14 cellular contexts compared by ENCODE assay signal in the genomic region with DNA sequence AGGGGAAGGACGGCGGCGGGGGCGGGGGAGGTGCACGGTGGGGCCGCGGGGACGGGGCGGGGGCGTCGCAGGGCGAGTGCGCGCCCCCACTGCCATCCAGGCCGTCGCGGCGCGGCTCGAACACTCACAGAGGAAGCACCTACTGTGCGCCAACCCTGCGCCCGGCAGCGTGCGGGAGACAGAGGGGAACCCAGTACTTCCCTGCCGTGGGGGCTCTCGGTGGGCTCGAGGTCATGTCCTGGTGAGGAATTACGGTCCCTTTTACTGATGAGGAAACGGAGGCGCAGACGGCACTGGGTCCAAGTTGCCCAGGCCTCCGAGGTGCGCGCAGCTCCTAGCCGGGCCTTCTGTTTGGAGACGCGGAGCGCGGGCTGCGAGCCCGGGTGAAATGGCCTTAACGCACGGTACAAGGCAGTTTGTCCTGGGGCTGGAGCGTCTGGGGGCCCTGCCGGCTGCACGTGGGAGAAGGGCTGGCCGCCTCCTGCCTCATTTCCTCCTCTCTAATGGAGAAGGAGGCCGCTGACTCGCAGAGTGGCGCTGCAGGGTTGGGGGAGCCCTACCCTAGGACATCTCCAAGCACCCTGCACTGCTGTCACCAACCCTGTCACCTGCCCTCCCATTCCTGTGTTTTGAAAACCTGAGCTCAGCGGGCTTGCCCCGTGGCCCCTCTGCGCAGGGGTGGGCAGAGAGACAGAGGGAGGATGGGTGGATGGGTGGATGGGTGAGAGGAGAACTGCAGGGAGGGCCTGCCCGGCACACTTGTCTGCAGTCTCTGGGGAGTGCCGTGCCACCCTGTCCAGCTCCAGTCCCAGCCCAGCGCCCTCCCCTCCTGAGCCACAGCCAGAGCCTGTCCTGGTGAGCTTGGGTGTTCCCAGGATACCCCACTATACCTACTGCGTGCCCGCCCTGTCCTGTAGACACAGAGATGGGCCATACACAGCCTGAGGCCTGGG.
DNase-seq lines count a peak whose midpoint lies in the region; ATAC-seq and TF ChIP-seq lines count a peak whose summit lies in the region.
"Had no signal": no experiment of that assay in that cellular context is flagged by ENCODE, and none has a peak within 500 bp of the region (broad histone marks: within the 10 kb centered on the region; RNA-seq: fewer than 3 reads in every experiment).

No MANE protein-coding gene starts in this region.

- WGBS in urinary bladder = 11% methylated on average over 59 of the region's 59 CpGs
- WGBS in transverse colon (ENCODE audit: low coverage in 1 of 2), 2 donors = 19% methylated on average over 38 of the region's 59 CpGs; no CpG with 5 or more reads in 1 of the 2 donors

- H3K4me1 ChIP-seq in lower lobe of right lung (no peaks in the 10 kb centered on the region), urinary bladder (ENCODE audit: insufficient read depth) (peaks cover 2% of the 10 kb centered on the region), transverse colon (no peaks in the 10 kb centered on the region)

- no peaks in the 10 kb centered on the region for H3K36me3 Mint-ChIP-seq in chondrocyte (ENCODE audit: low read depth)

- in situ Hi-C loops in transverse colon (cut with MboI; ENCODE audit: low pct_ligation_motif_present in 1 of 4, low pct_unique_long_range_greater_than_20kb in 1 of 4, low sequenced_read_pairs in 3 of 4) = no loop called here

- TF ChIP-seq EP300 in transverse colon (IDR thresholded peaks at IDR 0.05; ENCODE audit: low read depth) = no peak

- TF ChIP-seq CTCF in chondrocyte (IDR thresholded peaks at IDR 0.05) = no peak
- no peak for TF ChIP-seq CTCF in lower lobe of right lung (IDR thresholded peaks at IDR 0.05)
- no peak for TF ChIP-seq CTCF in transverse colon (IDR thresholded peaks at IDR 0.05)

- peaks cover 74% of the 10 kb centered on the region for H3K27me3 ChIP-seq in lower lobe of right lung (ENCODE audit: low read depth)
- peaks cover 70% of the 10 kb centered on the region for H3K27me3 ChIP-seq in transverse colon

- peaks cover 12% of the 10 kb centered on the region for H3K4me1 Mint-ChIP-seq in stimulated activated naive CD8-positive, alpha-beta T cell treated with anti-CD3 and anti-CD28 coated beads, Interleukin-15, amount 100 ng/mL, for 72 hours
- peaks cover 5% of the 10 kb centered on the region for H3K4me1 Mint-ChIP-seq in chondrocyte (ENCODE audit: low read depth)

- DNase-seq in stimulated activated naive CD8-positive, alpha-beta T cell treated with anti-CD3 and anti-CD28 coated beads, Interleukin-15, amount 100 ng/mL, for 72 hours = no peak
- DNase-seq in stimulated activated naive CD8-positive, alpha-beta T cell treated with anti-CD3 and anti-CD28 coated beads, Interleukin-15, Interleukin-2, amounts not matched to agents 100 U/mL and 50 U/mL, for 24 hours = no peak
- DNase-seq in chondrocyte (ENCODE audit: low spot score) (peak; percentile 80), lower lobe of right lung (peak; percentile 14), transverse colon (no peak)
- DNase-seq: dermis blood vessel endothelial cell; NCI-H226; NK-92 treated with Interleukin-12 subunit alpha and Interleukin-12 subunit beta, amount 100 ng/mL, for 24 hours had no signal

- intact Hi-C loops in lower lobe of right lung (cut with DNase I) = no loop called here
- intact Hi-C loops in transverse colon (cut with DNase I; ENCODE audit: low total_unique reads) = no loop called here

- ATAC-seq in stimulated activated naive CD8-positive, alpha-beta T cell treated with anti-CD3 and anti-CD28 coated beads, Interleukin-15, amount 100 ng/mL, for 72 hours = peak; percentile 22
- no peak for ATAC-seq in stimulated activated naive CD8-positive, alpha-beta T cell treated with anti-CD3 and anti-CD28 coated beads, Interleukin-15, Interleukin-2, amounts not matched to agents 100 U/mL and 50 U/mL, for 24 hours
- ATAC-seq in lower lobe of right lung (no peak), HG03025 (IDR thresholded peaks at IDR 0.05; ENCODE audit: low FRiP score, unreplicated experiment) (no peak), HG02852 (IDR thresholded peaks at IDR 0.05; ENCODE audit: unreplicated experiment) (no peak)
- ATAC-seq: heart left ventricle had no signal

- no peak for TF ChIP-seq POLR2A in transverse colon (IDR thresholded peaks at IDR 0.05)

- H3K27ac Mint-ChIP-seq in stimulated activated naive CD8-positive, alpha-beta T cell treated with anti-CD3 and anti-CD28 coated beads, Interleukin-15, amount 100 ng/mL, for 72 hours = no peak overlapping the region
- no peak overlapping the region for H3K27ac Mint-ChIP-seq in chondrocyte (ENCODE audit: unreplicated experiment)
- H3K27ac Mint-ChIP-seq: naive thymus-derived CD8-positive, alpha-beta T cell had no signal

- H3K9me3 ChIP-seq in lower lobe of right lung = no peaks in the 10 kb centered on the region
- H3K9me3 ChIP-seq in transverse colon = no peaks in the 10 kb centered on the region

- H3K4me3 ChIP-seq in lower lobe of right lung = no peak overlapping the region
- H3K4me3 ChIP-seq in urinary bladder (ENCODE audit: low read depth, low read length) = peak overlapping the region; percentile 8
- H3K4me3 ChIP-seq in transverse colon = no peak overlapping the region

- H3K4me3 Mint-ChIP-seq in stimulated activated naive CD8-positive, alpha-beta T cell treated with anti-CD3 and anti-CD28 coated beads, Interleukin-15, amount 100 ng/mL, for 72 hours = peak overlapping the region; percentile 13 to 62
- H3K4me3 Mint-ChIP-seq in chondrocyte (ENCODE audit: unreplicated experiment) = no peak overlapping the region
- H3K4me3 Mint-ChIP-seq: activated CD4-positive, alpha-beta T cell treated with anti-CD3 and anti-CD28 coated beads, Interleukin-2, amount 10 ng/mL, durations not matched to agents 7 days and 5 days had no signal

- no peaks in the 10 kb centered on the region for H3K9me3 Mint-ChIP-seq in stimulated activated naive CD8-positive, alpha-beta T cell treated with anti-CD3 and anti-CD28 coated beads, Interleukin-15, amount 100 ng/mL, for 72 hours
- peaks cover 5% of the 10 kb centered on the region for H3K9me3 Mint-ChIP-seq in chondrocyte (ENCODE audit: low read depth)
- H3K9me3 Mint-ChIP-seq: activated CD4-positive, alpha-beta T cell treated with anti-CD3 and anti-CD28 coated beads, Interleukin-2, amount 10 ng/mL, durations not matched to agents 7 days and 5 days had no signal

- H3K36me3 ChIP-seq in lower lobe of right lung = no peaks in the 10 kb centered on the region
- H3K36me3 ChIP-seq in urinary bladder (ENCODE audit: insufficient read depth) = no peaks in the 10 kb centered on the region
- H3K36me3 ChIP-seq in transverse colon = no peaks in the 10 kb centered on the region
- H3K36me3 ChIP-seq: heart left ventricle had no signal

- peaks cover 70% of the 10 kb centered on the region for H3K27me3 Mint-ChIP-seq in stimulated activated naive CD8-positive, alpha-beta T cell treated with anti-CD3 and anti-CD28 coated beads, Interleukin-15, amount 100 ng/mL, for 72 hours
- peaks cover 47% of the 10 kb centered on the region for H3K27me3 Mint-ChIP-seq in chondrocyte (ENCODE audit: low read depth)

- H3K27ac ChIP-seq in lower lobe of right lung = no peak overlapping the region
- H3K27ac ChIP-seq in urinary bladder (ENCODE audit: low read depth) = no peak overlapping the region
- H3K27ac ChIP-seq in transverse colon = no peak overlapping the region
- H3K27ac ChIP-seq: heart left ventricle had no signal

Comparison
In these comparisons a context has a peak if more than half of its experiments do, and no peak if none do; other contexts are left out.
1. DNase-seq: peak in chondrocyte (single experiment) and lower lobe of right lung (single experiment); none in stimulated activated naive CD8-positive, alpha-beta T cell treated with anti-CD3 and anti-CD28 coated beads, Interleukin-15, amount 100 ng/mL, for 72 hours (0 of 2), stimulated activated naive CD8-positive, alpha-beta T cell treated with anti-CD3 and anti-CD28 coated beads, Interleukin-15, Interleukin-2, amounts not matched to agents 100 U/mL and 50 U/mL, for 24 hours (single experiment) and transverse colon (single experiment).